16 cellular contexts compared by ENCODE assay signal in genomic region chr3:113668015-113668414, GRCh38. TPM values are rescaled to one million over a fixed set of nuclear protein-coding genes. Genes with fewer than 3 reads are reported as not detected.
DNase-seq lines count a peak whose midpoint lies in the region; ATAC-seq lines count a peak whose summit lies in the region.
"Had no signal": no experiment of that assay in that cellular context is flagged by ENCODE, and none has a peak within 500 bp of the region (broad histone marks: within the 10 kb centered on the region; RNA-seq: fewer than 3 reads in every experiment).

No MANE protein-coding gene starts in this region.

- peak; percentile 66 to 68 for ATAC-seq in naive B cell (ENCODE audit: low read depth in 2 of 2)
- ATAC-seq in HG03108 (IDR thresholded peaks at IDR 0.05; ENCODE audit: unreplicated experiment): no peak
- ATAC-seq: activated naive CD4-positive, alpha-beta T cell treated with anti-CD3 and anti-CD28 coated beads, Interleukin-2, amount 50 U/mL, for 72 hours; naive thymus-derived CD4-positive, alpha-beta T cell had no signal

- in situ Hi-C loops in KBM-7 (cut with MboI; ENCODE audit: low pct_unique_long_range_greater_than_20kb, low sequenced_read_pairs): no loop called here

- H3K9me3 Mint-ChIP-seq in naive B cell: peaks cover 0 to 1% (median 0%) of the 10 kb centered on the region in 7 donors
- H3K9me3 Mint-ChIP-seq: activated naive CD4-positive, alpha-beta T cell treated with anti-CD3 and anti-CD28 coated beads, Interleukin-2, amount 50 U/mL, for 72 hours; endodermal cell; naive thymus-derived CD4-positive, alpha-beta T cell; stimulated activated naive CD8-positive, alpha-beta T cell treated with anti-CD3 and anti-CD28 coated beads, Interleukin-15, Interleukin-2, amounts not matched to agents 100 ng/mL and 50 ng/mL, for 24 hours had no signal

- DNase-seq in AG20443 (ENCODE audit: low spot score) (peak; percentile 46), KBM-7 (peak; percentile 75), brain pericyte (ENCODE audit: low read depth, low spot score) (peak; percentile 55), naive B cell (no peak), SIG-M5 treated with dmso at 0.1 percent for 504 hours (lab: John Stamatoyannopoulos, UW; ENCODE audit: unreplicated experiment) (no peak), T-helper 9 cell (no peak), NCI-H2227 (lab: John Stamatoyannopoulos, UW; ENCODE audit: unreplicated experiment) (no peak)
- DNase-seq: activated CD4-positive, alpha-beta T cell treated with anti-CD3 and anti-CD28 coated beads, Interleukin-2, amount 50 U/mL, for 48 hours; BE2C; endodermal cell; naive thymus-derived CD4-positive, alpha-beta T cell; NCI-H1092; NCI-H774 had no signal

- peaks cover 43 to 83% (median 60%) of the 10 kb centered on the region in 3 donors for H3K4me1 Mint-ChIP-seq in naive B cell

- H3K36me3 Mint-ChIP-seq in naive B cell: peaks cover 29 to 44% of the 10 kb centered on the region in 2 donors

- peak overlapping the region; percentile 1 to 88 (median 80) for H3K4me3 Mint-ChIP-seq in naive B cell
- H3K4me3 Mint-ChIP-seq: endodermal cell; stimulated activated naive CD8-positive, alpha-beta T cell treated with anti-CD3 and anti-CD28 coated beads, Interleukin-15, Interleukin-2, amounts not matched to agents 100 ng/mL and 50 ng/mL, for 24 hours had no signal

- H3K27ac Mint-ChIP-seq in naive B cell: peak overlapping the region; percentile 83 to 97 (median 93)
- H3K27ac Mint-ChIP-seq: endodermal cell; stimulated activated naive CD8-positive, alpha-beta T cell treated with anti-CD3 and anti-CD28 coated beads, Interleukin-15, Interleukin-2, amounts not matched to agents 100 ng/mL and 50 ng/mL, for 24 hours had no signal

- H3K27me3 Mint-ChIP-seq in naive B cell: no peaks in the 10 kb centered on the region
- H3K27me3 Mint-ChIP-seq: naive thymus-derived CD4-positive, alpha-beta T cell; stimulated activated naive CD8-positive, alpha-beta T cell treated with anti-CD3 and anti-CD28 coated beads, Interleukin-15, Interleukin-2, amounts not matched to agents 100 ng/mL and 50 ng/mL, for 24 hours had no signal

RNA-seq across cellular contexts. Expression of gene USF3, which starts 28.4 kb away (rescaled TPM):
- polyA plus RNA-seq in naive B cell (ENCODE audit: low read depth in 6 of 6): 10 to 100 TPM in 5 of 6 donors, 1 to 10 TPM in 1; 9.3 to 19.3 (median 12.7) TPM

Comparison
In these comparisons a context has a peak if more than half of its experiments do, and no peak if none do; other contexts are left out.
1. DNase-seq: peak in AG20443 (single experiment), KBM-7 (single experiment) and brain pericyte (single experiment); none in naive B cell (single experiment), SIG-M5 treated with dmso at 0.1 percent for 504 hours (single experiment), T-helper 9 cell (single experiment) and NCI-H2227 (single experiment).